ENCODE assay signal across 33 cellular contexts in the genomic region with DNA sequence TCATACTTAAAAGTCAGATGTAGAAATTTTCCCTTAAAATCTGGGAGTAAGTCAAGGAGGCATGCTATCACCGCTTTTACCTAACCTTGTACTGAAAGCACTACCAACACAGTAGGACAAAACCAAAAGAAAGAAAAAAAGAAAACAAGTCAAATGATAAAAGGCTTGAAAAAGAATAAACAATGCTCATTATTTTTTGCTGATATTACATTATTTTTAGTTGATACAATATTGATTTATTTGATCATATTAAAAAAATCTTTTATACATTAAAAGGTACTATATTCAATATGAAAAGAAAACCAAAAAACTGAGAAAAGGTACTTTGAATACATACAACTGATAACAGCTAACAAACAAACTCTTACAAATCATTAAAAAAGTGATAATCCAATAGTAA.
"Had no signal": no experiment of that assay in that cellular context is flagged by ENCODE, and none has a peak within 500 bp of the region (broad histone marks: within the 10 kb centered on the region; RNA-seq: fewer than 3 reads in every experiment).

No MANE protein-coding gene starts in this region.

- H3K4me1 ChIP-seq: ascending aorta, breast epithelium, esophagus squamous epithelium, gastrocnemius medialis, heart left ventricle had no signal

- ATAC-seq: activated CD4-positive, alpha-beta T cell treated with anti-CD3 and anti-CD28 coated beads for 36 hours; activated naive CD4-positive, alpha-beta T cell treated with anti-CD3 and anti-CD28 coated beads, Interleukin-2, amount 50 U/mL, for 72 hours; activated T-cell treated with anti-CD3 and anti-CD28 coated beads, Interleukin-2, amount 50 U/mL, for 72 hours; effector memory CD8-positive, alpha-beta T cell; gastrocnemius medialis; heart left ventricle; T-helper 17 cell had no signal

- H3K36me3 ChIP-seq: ascending aorta, breast epithelium, cardiac muscle cell, esophagus squamous epithelium, gastrocnemius medialis, heart left ventricle, WERI-Rb-1 had no signal

- FAIRE-seq: endothelial cell of umbilical vein had no signal

- H3K27me3 ChIP-seq: ascending aorta, breast epithelium, cardiac muscle cell, esophagus squamous epithelium, gastrocnemius medialis, heart left ventricle had no signal

- DNase-seq: activated B cell treated with CpG ODN at 0.5 μM for 24 hours; activated CD4-positive, alpha-beta memory T cell treated with anti-CD3 and anti-CD28 coated beads, Interleukin-2, amount 10 ng/mL, durations not matched to agents 7 days and 5 days; activated CD4-positive, alpha-beta T cell treated with anti-CD3 and anti-CD28 coated beads for 36 hours; activated CD4-positive, alpha-beta T cell treated with anti-CD3 and anti-CD28 coated beads, Interleukin-2, amount 10 ng/mL, durations not matched to agents 24 days and 14 days; activated CD4-positive, CD25-positive, alpha-beta regulatory T cell treated with anti-CD3 and anti-CD28 coated beads, Interleukin-2, amount 50 U/mL, for 72 hours; activated CD8-positive, alpha-beta memory T cell treated with anti-CD3 and anti-CD28 coated beads, Interleukin-2, amount 50 U/mL, for 48 hours; activated gamma-delta T cell; activated naive CD4-positive, alpha-beta T cell; activated naive CD4-positive, alpha-beta T cell treated with anti-CD3 and anti-CD28 coated beads, Interleukin-2, amount 10 ng/mL, durations not matched to agents 7 days and 5 days; activated naive CD8-positive, alpha-beta T cell treated with anti-CD3 and anti-CD28 coated beads, Interleukin-2, amount 10 ng/mL, durations not matched to agents 7 days and 5 days; activated T-cell treated with anti-CD3 and anti-CD28 coated beads for 4 hours; activated T-cell treated with anti-CD3 and anti-CD28 coated beads, Interleukin-2, amount 50 U/mL, for 24 hours; activated T-cell treated with anti-CD3 and anti-CD28 coated beads, Interleukin-2, amount 50 U/mL, for 72 hours; central memory CD4-positive, alpha-beta T cell; cerebellar nuclear complex; dermis blood vessel endothelial cell; effector CD4-positive, alpha-beta T cell; effector memory CD8-positive, alpha-beta T cell; esophagus squamous epithelium; gastrocnemius medialis; glutamatergic neuron; heart left ventricle; T-helper 1 cell; T-helper 17 cell; T1000; WERI-Rb-1 had no signal

- H3K4me3 ChIP-seq: ascending aorta, breast epithelium, cardiac muscle cell, coronary artery, esophagus squamous epithelium, gastrocnemius medialis, heart left ventricle had no signal

- H3K9me3 ChIP-seq: ascending aorta, breast epithelium, esophagus squamous epithelium, gastrocnemius medialis had no signal

- H3K27ac ChIP-seq: ascending aorta, breast epithelium, cardiac muscle cell, coronary artery, epithelial cell of prostate, esophagus squamous epithelium, gastrocnemius medialis, heart left ventricle, WERI-Rb-1 had no signal
